Comparison of ENCODE assay signal across 9 cellular contexts in the genomic region with DNA sequence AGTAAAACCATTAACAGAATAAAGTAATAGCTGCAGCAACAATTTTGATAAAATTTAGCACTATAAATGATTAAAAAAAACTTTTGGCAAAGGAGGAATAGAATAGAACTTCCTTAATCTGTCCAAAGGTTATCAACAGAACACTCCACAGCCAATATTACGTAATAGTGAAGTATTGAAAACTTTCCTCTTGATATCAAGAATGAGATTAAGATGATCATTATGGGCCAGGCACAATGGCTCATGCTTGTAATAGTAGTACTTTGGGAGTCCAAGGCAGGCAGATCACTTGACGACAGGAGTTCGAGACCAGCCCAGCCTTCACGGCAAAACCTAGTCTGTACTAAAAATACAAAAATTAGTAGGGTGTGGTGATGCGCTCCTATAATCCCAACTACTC.
"Had no signal": no experiment of that assay in that cellular context is flagged by ENCODE, and none has a peak within 500 bp of the region (broad histone marks: within the 10 kb centered on the region; RNA-seq: fewer than 3 reads in every experiment).

No MANE protein-coding gene starts in this region.

- H3K27ac ChIP-seq: GM23248, KMS-11 had no signal

- DNase-seq: GM23248, GOT3, H9, HCEC 1CT, Karpas-422, KBM-7 had no signal

- H3K4me3 ChIP-seq: GM23248 had no signal

- H3K4me2 ChIP-seq: KMS-11 had no signal

- H2AFZ ChIP-seq: GM23248 had no signal

- H3K9ac ChIP-seq: GM23248, KMS-11 had no signal

- FAIRE-seq: H54, HTR-8/SVneo had no signal
